In genomic region chr5:9617191-9617590, GRCh38 we compare ENCODE assay signal across 1 cellular context.
TF ChIP-seq lines count a peak whose summit lies in the region.

No MANE protein-coding gene starts in this region.

TF ChIP-seq in GM12878, 131 proteins besides CTCF, POLR2A, EP300 and RAD21:
- no peak for TF ChIP-seq ZNF207 (IDR thresholded peaks at IDR 0.05; ENCODE audit: borderline replicate concordance)
